ENCODE assay signal across 14 cellular contexts in the genomic region with DNA sequence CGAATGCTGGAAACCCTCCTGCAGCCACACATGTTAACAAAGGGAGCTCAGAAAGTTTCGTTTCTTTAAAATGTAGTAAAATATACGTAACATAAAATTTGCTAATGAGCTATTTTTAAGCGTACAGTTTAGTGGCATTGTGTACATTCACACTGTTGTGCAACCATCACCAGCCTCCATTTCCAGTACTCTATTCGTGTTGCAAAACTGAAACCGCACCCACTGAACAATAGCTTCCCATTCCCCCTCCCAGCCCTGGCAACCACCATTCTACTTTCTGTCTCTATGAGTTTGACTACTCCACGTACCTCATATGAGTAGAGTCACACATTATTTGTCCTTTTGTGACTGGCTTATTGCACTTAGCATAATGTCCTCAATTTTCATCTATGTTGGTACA.
DNase-seq lines count a peak whose midpoint lies in the region; ATAC-seq and TF ChIP-seq lines count a peak whose summit lies in the region.
"Had no signal": no experiment of that assay in that cellular context is flagged by ENCODE, and none has a peak within 500 bp of the region (broad histone marks: within the 10 kb centered on the region; RNA-seq: fewer than 3 reads in every experiment).

No MANE protein-coding gene starts in this region.

- H3K9ac ChIP-seq in BLaER1 treated with 17β-estradiol and CSF1 and Interleukin-3, amounts not matched to agents 10 nM and 100 nM, result peak overlapping the region; percentile 45 to 85 (median 68); a peak in 18 of 22 replicates

- peaks cover 0 to 10% (median 0%) of the 10 kb centered on the region in 11 experiments; a peak in 2 of 22 replicates for H3K36me3 ChIP-seq in BLaER1 treated with 17β-estradiol and CSF1 and Interleukin-3, amounts not matched to agents 10 nM and 100 nM
- no peaks in the 10 kb centered on the region for H3K36me3 ChIP-seq in H7 (replicated peaks; ENCODE audit: control insufficient read depth, insufficient read depth, low read length)
- H3K36me3 ChIP-seq: cardiac muscle cell, tibial artery had no signal

- TF ChIP-seq CTCF in neural crest cell (conservative IDR thresholded peaks at IDR 0.05), result no peak

- H3K27ac ChIP-seq in BLaER1 treated with 17β-estradiol and CSF1 and Interleukin-3, amounts not matched to agents 10 nM and 100 nM, result peak overlapping the region; percentile 70 to 97 (median 83)
- H3K27ac ChIP-seq: cardiac muscle cell, tibial artery had no signal

- H3K4me3 Mint-ChIP-seq in neural crest cell, result no peak overlapping the region
- H3K4me3 Mint-ChIP-seq: activated naive CD4-positive, alpha-beta T cell treated with anti-CD3 and anti-CD28 coated beads, Interleukin-2, amount 10 ng/mL, durations not matched to agents 7 days and 5 days had no signal

- H4K20me1 ChIP-seq in BLaER1 treated with 17β-estradiol and CSF1 and Interleukin-3, amounts not matched to agents 10 nM and 100 nM, result no peaks in the 10 kb centered on the region

- H3K27ac Mint-ChIP-seq in neural crest cell (ENCODE audit: unreplicated experiment), result peak overlapping the region; percentile 89
- H3K27ac Mint-ChIP-seq: activated naive CD4-positive, alpha-beta T cell treated with anti-CD3 and anti-CD28 coated beads, Interleukin-2, amount 10 ng/mL, durations not matched to agents 7 days and 5 days had no signal

- peaks cover 0 to 14% (median 6%) of the 10 kb centered on the region in 11 experiments; a peak in 8 of 22 replicates for H3K9me3 ChIP-seq in BLaER1 treated with 17β-estradiol and CSF1 and Interleukin-3, amounts not matched to agents 10 nM and 100 nM (replicated peaks in 1 of 11)
- H3K9me3 ChIP-seq: tibial artery had no signal

- H3K4me1 Mint-ChIP-seq in neural crest cell, result peaks cover 19% of the 10 kb centered on the region
- H3K4me1 Mint-ChIP-seq: activated naive CD4-positive, alpha-beta T cell treated with anti-CD3 and anti-CD28 coated beads, Interleukin-2, amount 10 ng/mL, durations not matched to agents 7 days and 5 days had no signal

- no peaks in the 10 kb centered on the region for H3K27me3 ChIP-seq in BLaER1 treated with 17β-estradiol and CSF1 and Interleukin-3, amounts not matched to agents 10 nM and 100 nM
- H3K27me3 ChIP-seq in H7 (ENCODE audit: control insufficient read depth, insufficient read depth, low read length), result no peaks in the 10 kb centered on the region
- H3K27me3 ChIP-seq: cardiac muscle cell, tibial artery had no signal

- peak; percentile 35 for ATAC-seq in Right ventricle myocardium superior (ENCODE audit: poor library complexity)

- peak; percentile 92 for DNase-seq in NOMO-1 treated with DMSO at 0.1 percent for 48 hours (lab: John Stamatoyannopoulos, UW; ENCODE audit: unreplicated experiment)
- DNase-seq in Right ventricle myocardium superior, result no peak
- no peak for DNase-seq in neural crest cell (ENCODE audit: low read depth, low spot score)
- DNase-seq in cerebellar cortex (ENCODE audit: low spot score), result no peak
- no peak for DNase-seq in putamen (ENCODE audit: low spot score)
- DNase-seq in H7, result no peak
- no peak for DNase-seq in SHP77 (lab: John Stamatoyannopoulos, UW)
- DNase-seq: activated naive CD4-positive, alpha-beta T cell treated with anti-CD3 and anti-CD28 coated beads, Interleukin-2, amount 10 ng/mL, durations not matched to agents 7 days and 5 days; NCI-H146; NCI-H748 treated with DMSO at 0.1 percent for 48 hours; SHP77 treated with DMSO at 0.1 percent for 48 hours had no signal

- H3K4me3 ChIP-seq in BLaER1 treated with 17β-estradiol and CSF1 and Interleukin-3, amounts not matched to agents 10 nM and 100 nM, result peak overlapping the region in 2 of 10 experiments; percentile 5 to 16; a peak in 2 of 20 replicates
- no peak overlapping the region for H3K4me3 ChIP-seq in H7 (ENCODE audit: insufficient read depth, low read depth, low read length)
- H3K4me3 ChIP-seq: cardiac muscle cell, tibial artery had no signal

- H3K4me1 ChIP-seq in BLaER1 treated with 17β-estradiol and CSF1 and Interleukin-3, amounts not matched to agents 10 nM and 100 nM, result peaks cover 62 to 95% (median 67%) of the 10 kb centered on the region in 10 experiments

- peak overlapping the region; percentile 77 to 92 (median 88) for H3K4me2 ChIP-seq in BLaER1 treated with 17β-estradiol and CSF1 and Interleukin-3, amounts not matched to agents 10 nM and 100 nM

- no peaks in the 10 kb centered on the region for H3K27me3 Mint-ChIP-seq in neural crest cell (ENCODE audit: low read depth)

- intact Hi-C loops in Right ventricle myocardium superior (cut with DNase I), result no loop called here

- H3K9me3 Mint-ChIP-seq in neural crest cell, result no peaks in the 10 kb centered on the region
- H3K9me3 Mint-ChIP-seq: activated naive CD4-positive, alpha-beta T cell treated with anti-CD3 and anti-CD28 coated beads, Interleukin-2, amount 10 ng/mL, durations not matched to agents 7 days and 5 days had no signal

- peaks cover 7% of the 10 kb centered on the region for H3K36me3 Mint-ChIP-seq in neural crest cell (ENCODE audit: low read depth)
- H3K36me3 Mint-ChIP-seq: activated naive CD4-positive, alpha-beta T cell treated with anti-CD3 and anti-CD28 coated beads, Interleukin-2, amount 10 ng/mL, durations not matched to agents 7 days and 5 days had no signal
